In the genomic region with DNA sequence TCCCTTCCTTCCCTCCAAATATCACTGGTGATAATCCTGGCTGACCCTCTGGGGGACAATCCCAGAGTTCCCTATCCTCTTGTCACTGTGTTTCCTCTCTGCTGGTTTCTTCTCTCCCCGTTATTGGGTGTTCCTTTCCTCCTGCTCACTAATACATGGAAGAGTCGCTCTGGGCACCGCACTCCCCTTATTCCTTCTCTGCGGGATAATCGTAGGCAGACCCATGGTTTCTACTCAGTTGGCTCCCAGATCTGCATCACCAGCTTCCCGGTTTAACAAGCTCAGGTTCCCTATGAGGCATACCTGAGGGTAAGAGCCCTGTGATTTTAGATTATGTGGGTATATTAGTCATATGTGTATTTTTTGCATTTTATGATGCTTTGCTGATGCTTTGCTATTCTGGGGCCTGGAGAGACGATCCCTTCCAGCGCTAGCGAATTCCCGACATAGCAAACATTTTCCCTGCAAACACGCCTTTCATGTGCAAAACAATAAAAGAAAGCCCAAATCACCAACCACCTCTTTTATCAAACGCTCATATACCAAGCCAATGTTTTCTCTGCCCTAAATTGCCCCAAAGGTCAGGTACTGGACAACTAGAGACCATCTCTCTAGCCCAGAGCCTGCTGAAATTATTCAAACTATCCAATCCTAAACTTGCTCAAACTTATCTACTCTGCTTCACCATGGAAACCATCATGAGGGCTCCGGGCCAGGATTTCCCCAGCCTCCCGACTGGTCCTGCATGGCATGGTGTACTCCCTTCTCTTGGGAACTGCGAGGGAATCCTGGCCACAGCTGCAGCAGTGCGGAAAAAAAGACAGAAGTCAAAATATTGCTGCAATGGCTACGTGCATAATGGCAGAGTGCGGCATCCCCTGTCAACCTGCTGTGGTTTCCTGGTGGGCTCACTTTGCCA, we compare ENCODE assay signal across 29 cellular contexts.
"Had no signal": no experiment of that assay in that cellular context is flagged by ENCODE, and none has a peak within 500 bp of the region (broad histone marks: within the 10 kb centered on the region; RNA-seq: fewer than 3 reads in every experiment).

No MANE protein-coding gene starts in this region.

- H3K4me3 ChIP-seq: breast epithelium, esophagus muscularis mucosa, heart left ventricle, left ventricle myocardium inferior, lung, skin epidermis, testis, transverse colon, uterus had no signal

- H3K27ac Mint-ChIP-seq: activated CD4-positive, alpha-beta memory T cell treated with anti-CD3 and anti-CD28 coated beads, Interleukin-2, amount 10 ng/mL, durations not matched to agents 7 days and 5 days; activated CD4-positive, alpha-beta T cell treated with anti-CD3 and anti-CD28 coated beads, Interleukin-2, amount 10 ng/mL, durations not matched to agents 7 days and 5 days; activated T-helper 17 cell treated with anti-CD3 and anti-CD28 coated beads, Interleukin-2, amount 50 U/mL, for 72 hours; naive B cell; T-helper 1 cell treated with Interleukin-12 subunit alpha and Interleukin-12 subunit beta and Interleukin-4 antibody, amounts not matched to agents 30 μg/mL and 1 μg/mL, for 36 hours had no signal

- H3K36me3 Mint-ChIP-seq: naive B cell had no signal

- H3K4me3 Mint-ChIP-seq: activated CD4-positive, alpha-beta memory T cell treated with anti-CD3 and anti-CD28 coated beads, Interleukin-2, amount 10 ng/mL, durations not matched to agents 7 days and 5 days; activated CD4-positive, alpha-beta T cell treated with anti-CD3 and anti-CD28 coated beads, Interleukin-2, amount 10 ng/mL, durations not matched to agents 7 days and 5 days; activated T-cell treated with anti-CD3 and anti-CD28 coated beads, Interleukin-2, amount 50 U/mL, for 4 hours; activated T-helper 17 cell treated with anti-CD3 and anti-CD28 coated beads, Interleukin-2, amount 50 U/mL, for 72 hours; naive B cell; neural crest cell; T-helper 1 cell treated with Interleukin-12 subunit alpha and Interleukin-12 subunit beta and Interleukin-4 antibody, amounts not matched to agents 30 μg/mL and 1 μg/mL, for 36 hours had no signal

- H3K27me3 ChIP-seq: esophagus muscularis mucosa, foreskin keratinocyte, testis, transverse colon, uterus had no signal

- H3K4me1 Mint-ChIP-seq: activated CD4-positive, alpha-beta memory T cell treated with anti-CD3 and anti-CD28 coated beads, Interleukin-2, amount 10 ng/mL, durations not matched to agents 7 days and 5 days; activated CD4-positive, alpha-beta T cell treated with anti-CD3 and anti-CD28 coated beads, Interleukin-2, amount 10 ng/mL, durations not matched to agents 7 days and 5 days; activated T-helper 17 cell treated with anti-CD3 and anti-CD28 coated beads, Interleukin-2, amount 50 U/mL, for 72 hours; naive B cell had no signal

- ATAC-seq: activated T-cell treated with anti-CD3 and anti-CD28 coated beads, Interleukin-2, amount 50 U/mL, for 4 hours; activated T-helper 17 cell treated with anti-CD3 and anti-CD28 coated beads, Interleukin-2, amount 50 U/mL, for 72 hours; foreskin keratinocyte; heart left ventricle; sciatic nerve; stimulated activated naive CD8-positive, alpha-beta T cell treated with anti-CD3 and anti-CD28 coated beads, Interleukin-15, Interleukin-2, amounts not matched to agents 100 U/mL and 50 U/mL, for 24 hours had no signal

- DNase-seq: activated CD4-positive, alpha-beta memory T cell treated with anti-CD3 and anti-CD28 coated beads, Interleukin-2, amount 10 ng/mL, durations not matched to agents 7 days and 5 days; activated CD4-positive, alpha-beta T cell treated with anti-CD3 and anti-CD28 coated beads for 1 hour; activated CD4-positive, alpha-beta T cell treated with anti-CD3 and anti-CD28 coated beads, Interleukin-2, amount 10 ng/mL, durations not matched to agents 7 days and 5 days; activated gamma-delta T cell treated with Interleukin-2 at 50 U/mL for 16 hours; activated naive CD4-positive, alpha-beta T cell treated with anti-CD3 and anti-CD28 coated beads, Interleukin-2, amount 50 U/mL, for 16 hours; activated T-cell treated with anti-CD3 and anti-CD28 coated beads, Interleukin-2, amount 50 U/mL, for 4 hours; central memory CD4-positive, alpha-beta T cell; foreskin keratinocyte; heart left ventricle; hypothalamus; islet precursor cell; left ventricle myocardium inferior; naive B cell; stimulated activated CD4-positive, alpha-beta T cell treated with anti-CD3 and anti-CD28 coated beads, Interleukin-12 subunit alpha, Interleukin-12 subunit beta, amount 100 ng/mL, for 4 hours; stimulated activated CD4-positive, alpha-beta T cell treated with anti-CD3 and anti-CD28 coated beads, Interleukin-4, amount 100 ng/mL, for 1 hour; stimulated activated naive CD8-positive, alpha-beta T cell treated with anti-CD3 and anti-CD28 coated beads, Interleukin-15, Interleukin-2, amounts not matched to agents 100 U/mL and 50 U/mL, for 24 hours; SW 1271; T-helper 9 cell; testis; transverse colon; uterus had no signal

- H3K27me3 Mint-ChIP-seq: activated CD4-positive, alpha-beta memory T cell treated with anti-CD3 and anti-CD28 coated beads, Interleukin-2, amount 10 ng/mL, durations not matched to agents 7 days and 5 days; activated CD4-positive, alpha-beta T cell treated with anti-CD3 and anti-CD28 coated beads, Interleukin-2, amount 10 ng/mL, durations not matched to agents 7 days and 5 days had no signal

- H3K36me3 ChIP-seq: breast epithelium, esophagus muscularis mucosa, heart left ventricle, left ventricle myocardium inferior, transverse colon, uterus had no signal

- H3K27ac ChIP-seq: breast epithelium, foreskin keratinocyte, heart left ventricle, left ventricle myocardium inferior, skin epidermis, testis, transverse colon had no signal

- H3K4me1 ChIP-seq: breast epithelium, foreskin keratinocyte, heart left ventricle, left ventricle myocardium inferior, testis, transverse colon, uterus had no signal

- H3K9me3 ChIP-seq: esophagus muscularis mucosa, testis, transverse colon, uterus had no signal

- H3K9me3 Mint-ChIP-seq: activated CD4-positive, alpha-beta T cell treated with anti-CD3 and anti-CD28 coated beads, Interleukin-2, amount 10 ng/mL, durations not matched to agents 7 days and 5 days had no signal
